1 cellular context compared by ENCODE assay signal in genomic region chr12:116659771-116660481, GRCh38.
TF ChIP-seq lines count a peak whose summit lies in the region.

No MANE protein-coding gene starts in this region.

TF ChIP-seq in K562, 482 proteins besides CTCF, POLR2A, EP300 and RAD21 (continued from another document):
- TF ChIP-seq HOMEZ (CRISPR knock-in tag; IDR thresholded peaks at IDR 0.05) = no peak
- no peak for TF ChIP-seq MAZ (CRISPR knock-in tag; conservative IDR thresholded peaks at IDR 0.05 in 1 of 2, IDR thresholded peaks at IDR 0.05 in 1 of 2)
- no peak for TF ChIP-seq FOXJ3 (CRISPR knock-in tag; IDR thresholded peaks at IDR 0.05)
TF ChIP-seq in K562: peak in this region for 2.
